Comparison of ENCODE assay signal across 8 cellular contexts in genomic region chr12:121888083-121888477, GRCh38. TPM values are rescaled to one million over a fixed set of nuclear protein-coding genes. Genes with fewer than 3 reads are reported as not detected.
DNase-seq lines count a peak whose midpoint lies in the region; ATAC-seq and TF ChIP-seq lines count a peak whose summit lies in the region.

No MANE protein-coding gene starts in this region.

- dilution Hi-C loops in mammary epithelial cell (cut with HindIII; ENCODE audit: low sequenced_read_pairs) = no loop called here

- CTCF ChIA-PET in mammary epithelial cell (lab: Charles Lee; ENCODE audit: low non-redundant PET) = interaction anchor here (1.0 to 1.8 kb wide), 2 partner anchors 89 to 93 kb away, joined by 4 to 21 read pairs; partner anchors contain the start of gene RHOF

- H3K27me3 ChIP-seq in right atrium auricular region (no peaks in the 10 kb centered on the region), mammary epithelial cell (ENCODE audit: insufficient read depth, low read length) (no peaks in the 10 kb centered on the region)

- TSS peak; percentile 77 for BruUV-seq in mammary epithelial cell (replicated peaks; lab: Mats Ljungman, UMichigan)

- peak overlapping the region; percentile 85 for H2AFZ ChIP-seq in mammary epithelial cell (ENCODE audit: low read depth, low read length)

- no peaks in the 10 kb centered on the region for H4K20me1 ChIP-seq in mammary epithelial cell (ENCODE audit: insufficient read depth, low read length)

- H3K4me3 ChIP-seq in right atrium auricular region (peak overlapping the region; percentile 76 to 91), mammary epithelial cell (replicated peaks in 1 of 3; ENCODE audit: insufficient read depth in 1 of 3, low read depth in 2 of 3, low read length in 3 of 3) (peak overlapping the region; percentile 34 to 82 (median 37)), mucosa of descending colon (peak overlapping the region; percentile 79)

- H3K79me2 ChIP-seq in mammary epithelial cell (ENCODE audit: insufficient read depth, low read length) = peaks cover 40% of the 10 kb centered on the region

- H3K27ac ChIP-seq in right atrium auricular region (peak overlapping the region; percentile 90 to 96), mammary epithelial cell (ENCODE audit: insufficient read depth, low read depth, low read length) (peak overlapping the region; percentile 5)

- H3K4me1 ChIP-seq in right atrium auricular region (peaks cover 0 to 16% of the 10 kb centered on the region in 2 donors), mammary epithelial cell (ENCODE audit: insufficient read depth, low read length) (peaks cover 15% of the 10 kb centered on the region), mucosa of descending colon (ENCODE audit: low read depth) (peaks cover 25% of the 10 kb centered on the region)

- peak overlapping the region; percentile 51 for H3K4me2 ChIP-seq in mammary epithelial cell (ENCODE audit: insufficient read depth, low read depth, low read length)

- no peaks in the 10 kb centered on the region for H3K9me3 ChIP-seq in right atrium auricular region
- no peaks in the 10 kb centered on the region for H3K9me3 ChIP-seq in mammary epithelial cell (replicated peaks; ENCODE audit: insufficient read depth, low read length)
- H3K9me3 ChIP-seq in mucosa of descending colon = no peaks in the 10 kb centered on the region

- in situ Hi-C loops in mammary epithelial cell (cut with MboI; ENCODE audit: low sequenced_read_pairs in 2 of 2) = loop anchor here in 1 of 2 donors (5.0 to 10.0 kb wide), 2 partner anchors 91 to 183 kb away; no protein-coding TSS in a partner anchor

- TF ChIP-seq CTCF in right atrium auricular region (IDR thresholded peaks at IDR 0.05) = no peak
- TF ChIP-seq CTCF in mammary epithelial cell (conservative IDR thresholded peaks at IDR 0.05 in 1 of 2, IDR thresholded peaks at IDR 0.05 in 1 of 2; ENCODE audit: extremely low read depth in 1 of 2, insufficient read depth in 1 of 2, low read depth in 1 of 2, low read length in 2 of 2) = no peak
- TF ChIP-seq CTCF in mucosa of descending colon (IDR thresholded peaks at IDR 0.05) = no peak

- H3K36me3 ChIP-seq in right atrium auricular region = peaks cover 3% of the 10 kb centered on the region
- peaks cover 4% of the 10 kb centered on the region for H3K36me3 ChIP-seq in mammary epithelial cell (ENCODE audit: insufficient read depth, low read length)
- H3K36me3 ChIP-seq in mucosa of descending colon (ENCODE audit: low read depth) = no peaks in the 10 kb centered on the region

- no peak for DNase-seq in right atrium auricular region (ENCODE audit: low spot score)
- no peak for DNase-seq in Right ventricle myocardium inferior (ENCODE audit: missing footprints)
- DNase-seq in mammary epithelial cell = no peak
- DNase-seq in mucosa of descending colon = no peak
- DNase-seq in NCI-H524 (lab: John Stamatoyannopoulos, UW) = no peak
- no peak for DNase-seq in CD1c-positive myeloid dendritic cell (ENCODE audit: extremely low spot score)
- no peak for DNase-seq in NCI-H69 (lab: John Stamatoyannopoulos, UW)

- ATAC-seq in Right ventricle myocardium inferior (no peak), mucosa of descending colon (no peak), HG02870 (IDR thresholded peaks at IDR 0.05; ENCODE audit: unreplicated experiment) (no peak)

- 79% methylated on average over 4 of the region's 6 CpGs for WGBS in mammary epithelial cell (ENCODE audit: low coverage, missing lambda C conversion rate)

- H3K9ac ChIP-seq in mammary epithelial cell (ENCODE audit: insufficient read depth, low read length) = no peak overlapping the region

- intact Hi-C loops in Right ventricle myocardium inferior (cut with DNase I) = loop anchor here (2.0 to 10.0 kb wide), 3 partner anchors 53 to 193 kb away; no protein-coding TSS in a partner anchor
- intact Hi-C loops in mammary epithelial cell (cut with micrococcal nuclease) = loop anchor here (1.0 to 2.0 kb wide), 5 partner anchors 49 to 191 kb away; no protein-coding TSS in a partner anchor
- intact Hi-C loops in mucosa of descending colon (cut with DNase I, micrococcal nuclease) = no loop called here

RNA-seq across cellular contexts. Expression of gene PSMD9, which starts 0.5 kb away (rescaled TPM):
- 10 to 100 TPM; 33.2 to 59.2 TPM for total RNA-seq in right atrium auricular region
- total RNA-seq in Right ventricle myocardium inferior = 35.4 TPM
- total RNA-seq in mammary epithelial cell = 10 to 100 TPM; 39.8 to 80.6 TPM
- 139 TPM for polyA plus RNA-seq in mammary epithelial cell
- 80.4 TPM for polyA minus RNA-seq in mammary epithelial cell
- 10 to 100 TPM; 45.0 to 45.6 (median 45.2) TPM for total RNA-seq in mucosa of descending colon

RNA-seq across cellular contexts. Expression of gene HPD, which starts 29.4 kb away (rescaled TPM):
- total RNA-seq in right atrium auricular region (1 to 10 TPM in 1 of 2 donors, under 1 TPM in 1; 0.39 to 1.3 TPM), Right ventricle myocardium inferior (2.3 TPM), mammary epithelial cell (under 1 TPM in 1 of 2 donors, not detected in 1; 0.17 TPM), mucosa of descending colon (1 to 10 TPM in 1 of 3 donors, under 1 TPM in 1, not detected in 1; 0.63 to 1.0 TPM)
- polyA plus RNA-seq in mammary epithelial cell = 0.03 TPM
- not detected for polyA minus RNA-seq in mammary epithelial cell

RNA-seq across cellular contexts. Expression of gene CFAP251, which starts 30.3 kb away (rescaled TPM):
- 1 to 10 TPM; 1.0 to 2.2 TPM for total RNA-seq in right atrium auricular region
- 1.3 TPM for total RNA-seq in Right ventricle myocardium inferior
- total RNA-seq in mammary epithelial cell = 10 to 100 TPM; 18.7 to 25.3 TPM
- polyA plus RNA-seq in mammary epithelial cell = 16.3 TPM
- 7.3 TPM for polyA minus RNA-seq in mammary epithelial cell
- total RNA-seq in mucosa of descending colon = under 1 TPM; 0.14 to 0.92 (median 0.55) TPM

Comparison
In these comparisons a context has a peak if more than half of its experiments do, and no peak if none do; other contexts are left out.
1. intact Hi-C loops: an anchor here in Right ventricle myocardium inferior (2.0 to 10.0 kb wide) and mammary epithelial cell (1.0 to 2.0 kb wide); none called in mucosa of descending colon.